In genomic region chr14:63713765-63714164, GRCh38 we compare ENCODE assay signal across 14 cellular contexts. TPM values are rescaled to one million over a fixed set of nuclear protein-coding genes. Genes with fewer than 3 reads are reported as not detected.
A peak's percentile ranks its signal among the peaks of the same experiment; 100 is the strongest.
DNase-seq lines count a peak whose midpoint lies in the region; ATAC-seq, FAIRE-seq and TF ChIP-seq lines count a peak whose summit lies in the region.
"Had no signal": no experiment of that assay in that cellular context is flagged by ENCODE, and none has a peak within 500 bp of the region (broad histone marks: within the 10 kb centered on the region; RNA-seq: fewer than 3 reads in every experiment).

No MANE protein-coding gene starts in this region.

- dilution Hi-C loops in endothelial cell of umbilical vein (cut with MboI; ENCODE audit: extremely low pct_ligation_motif_present, low sequenced_read_pairs): no loop called here

- BruUV-seq in endothelial cell of umbilical vein (replicated peaks; lab: Mats Ljungman, UMichigan): no TSS peak

- no peak overlapping the region for H2BK12ac ChIP-seq in trophoblast cell (ENCODE audit: low read length)

- CTCF ChIA-PET in endothelial cell of umbilical vein (lab: Charles Lee): interaction anchor here (1.6 kb wide), 1 partner anchor 21 kb away, joined by 4 read pairs; no protein-coding TSS in a partner anchor

- no peak overlapping the region for H4K91ac ChIP-seq in trophoblast cell (ENCODE audit: low read depth, low read length)

- H3K9me1 ChIP-seq in endothelial cell of umbilical vein (replicated peaks; ENCODE audit: control insufficient read depth, extremely low read depth, insufficient read depth, low read length): no peaks in the 10 kb centered on the region

- DNase-seq in GM03348 (ENCODE audit: low spot score) (peak; percentile 68), OCI-M1 (lab: John Stamatoyannopoulos, UW) (peak; percentile 40), endothelial cell of umbilical vein (ENCODE audit: low read depth, low spot score) (peak; percentile 19), trophoblast cell (peak; percentile 58 to 82), prostate gland (ENCODE audit: low spot score) (no peak), vagina (ENCODE audit: extremely low spot score in 2 of 2) (no peak), NCI-H1092 treated with DMSO at 0.1 percent for 48 hours (lab: John Stamatoyannopoulos, UW) (no peak)
- DNase-seq: activated CD8-positive, alpha-beta memory T cell treated with anti-CD3 and anti-CD28 coated beads, Interleukin-2, amount 50 U/mL, for 48 hours; MV-4-11; right lobe of liver; testis had no signal

- H3K18ac ChIP-seq in trophoblast cell (ENCODE audit: low read length): no peak overlapping the region

- H4K12ac ChIP-seq in trophoblast cell (ENCODE audit: low read depth, low read length): no peak overlapping the region

- ATAC-seq in HG02678 (IDR thresholded peaks at IDR 0.05; ENCODE audit: unreplicated experiment): no peak

- H3K4me1 ChIP-seq in endothelial cell of umbilical vein (ENCODE audit: control insufficient read depth, extremely low read depth, insufficient read depth, low read length) (peaks cover 11% of the 10 kb centered on the region), trophoblast cell (ENCODE audit: control insufficient read depth in 1 of 2, insufficient read depth in 2 of 2, low read length in 2 of 2) (peaks cover 0 to 3% of the 10 kb centered on the region in 2 experiments), prostate gland (replicated peaks) (no peaks in the 10 kb centered on the region), vagina (no peaks in the 10 kb centered on the region)
- H3K4me1 ChIP-seq: adrenal gland, right lobe of liver, testis had no signal

- no peaks in the 10 kb centered on the region for H3K36me3 ChIP-seq in endothelial cell of umbilical vein (ENCODE audit: control insufficient read depth in 2 of 2, extremely low read depth in 1 of 2, insufficient read depth in 2 of 2, low read length in 2 of 2)
- peaks cover 0 to 7% of the 10 kb centered on the region in 2 experiments for H3K36me3 ChIP-seq in trophoblast cell (ENCODE audit: control insufficient read depth in 1 of 2, insufficient read depth in 2 of 2, low read length in 2 of 2)
- H3K36me3 ChIP-seq in prostate gland: no peaks in the 10 kb centered on the region
- peaks cover 0 to 16% of the 10 kb centered on the region in 2 donors for H3K36me3 ChIP-seq in vagina
- H3K36me3 ChIP-seq: adrenal gland, right lobe of liver had no signal

- TF ChIP-seq CTCF in endothelial cell of umbilical vein (IDR thresholded peaks at IDR 0.05; ENCODE audit: extremely low read depth in 1 of 2, insufficient read depth in 1 of 2, low read depth in 1 of 2, low read length in 2 of 2): no peak
- TF ChIP-seq CTCF in prostate gland (IDR thresholded peaks at IDR 0.05): no peak
- TF ChIP-seq CTCF in vagina (IDR thresholded peaks at IDR 0.05): no peak

- H3K79me2 ChIP-seq in endothelial cell of umbilical vein (ENCODE audit: control insufficient read depth, insufficient read depth, low read length) (peaks cover 11% of the 10 kb centered on the region), trophoblast cell (ENCODE audit: control insufficient read depth, insufficient read depth, low read length, poor library complexity) (no peaks in the 10 kb centered on the region)

- no peaks in the 10 kb centered on the region for H4K20me1 ChIP-seq in endothelial cell of umbilical vein (replicated peaks; ENCODE audit: control insufficient read depth, extremely low read depth, insufficient read depth, low read length)

- no peak overlapping the region for H2BK5ac ChIP-seq in trophoblast cell (ENCODE audit: low read depth, low read length, poor library complexity)

- H3K27ac ChIP-seq in endothelial cell of umbilical vein (ENCODE audit: insufficient read depth, low read depth, low read length): no peak overlapping the region
- H3K27ac ChIP-seq in trophoblast cell (ENCODE audit: low read depth, low read length): no peak overlapping the region
- H3K27ac ChIP-seq in prostate gland: no peak overlapping the region
- no peak overlapping the region for H3K27ac ChIP-seq in vagina
- H3K27ac ChIP-seq: adrenal gland, right lobe of liver, testis had no signal

- no peak overlapping the region for H3K23ac ChIP-seq in trophoblast cell (ENCODE audit: low read length)

- no peak for TF ChIP-seq POLR2A in endothelial cell of umbilical vein (IDR thresholded peaks at IDR 0.05; ENCODE audit: low read depth, low read length)
- TF ChIP-seq POLR2A in prostate gland (IDR thresholded peaks at IDR 0.05): no peak
- no peak for TF ChIP-seq POLR2A in vagina (IDR thresholded peaks at IDR 0.05)

- H3K79me1 ChIP-seq in trophoblast cell (ENCODE audit: low read length): no peaks in the 10 kb centered on the region

- no peak overlapping the region for H2AK5ac ChIP-seq in trophoblast cell (ENCODE audit: low read length)

- peak; percentile 42 for FAIRE-seq in endothelial cell of umbilical vein (lab: Jason Lieb, UNC)
- FAIRE-seq: RCC 7860 had no signal

- POLR2A ChIA-PET in endothelial cell of umbilical vein (lab: Charles Lee): no interaction called here

- no peak overlapping the region for H3K4me2 ChIP-seq in endothelial cell of umbilical vein (ENCODE audit: insufficient read depth, low read length)
- H3K4me2 ChIP-seq in trophoblast cell (ENCODE audit: low read length): no peak overlapping the region

- no peak overlapping the region for H4K8ac ChIP-seq in trophoblast cell (ENCODE audit: low read depth, low read length)

- no peak overlapping the region for H2AFZ ChIP-seq in endothelial cell of umbilical vein (ENCODE audit: low read depth, low read length)
- H2AFZ ChIP-seq in trophoblast cell (ENCODE audit: insufficient read depth, low read length, poor library complexity): no peak overlapping the region

- H3K4me3 ChIP-seq in endothelial cell of umbilical vein (replicated peaks in 1 of 3; ENCODE audit: insufficient read depth in 1 of 3, low read depth in 1 of 3, low read length in 3 of 3) (no peak overlapping the region), trophoblast cell (ENCODE audit: low read depth, low read length) (no peak overlapping the region), prostate gland (no peak overlapping the region), vagina (no peak overlapping the region)
- H3K4me3 ChIP-seq: adrenal gland, right lobe of liver, testis had no signal

- H3K27me3 ChIP-seq in endothelial cell of umbilical vein (ENCODE audit: control insufficient read depth in 2 of 2, insufficient read depth in 2 of 2, low read length in 2 of 2): no peaks in the 10 kb centered on the region
- no peaks in the 10 kb centered on the region for H3K27me3 ChIP-seq in trophoblast cell (ENCODE audit: insufficient read depth, low read length)
- no peaks in the 10 kb centered on the region for H3K27me3 ChIP-seq in prostate gland (replicated peaks; ENCODE audit: insufficient read depth)
- H3K27me3 ChIP-seq in vagina: no peaks in the 10 kb centered on the region
- H3K27me3 ChIP-seq: adrenal gland, right lobe of liver, testis had no signal

- intact Hi-C loops in endothelial cell of umbilical vein (cut with micrococcal nuclease) (loop anchor here (5.0 kb wide), 1 partner anchor 36 kb away; no protein-coding TSS in a partner anchor), prostate gland (cut with DNase I) (no loop called here), vagina (cut with DNase I) (no loop called here)

- H2BK120ac ChIP-seq in trophoblast cell (ENCODE audit: insufficient read depth, low read length, poor library complexity): no peak overlapping the region

- H3K4ac ChIP-seq in trophoblast cell (ENCODE audit: low read depth, low read length): no peak overlapping the region

- H3K9me3 ChIP-seq in endothelial cell of umbilical vein (replicated peaks; ENCODE audit: control insufficient read depth, insufficient read depth, low read length) (no peaks in the 10 kb centered on the region), trophoblast cell (ENCODE audit: insufficient read depth, low read depth, low read length) (peaks cover 1% of the 10 kb centered on the region), prostate gland (no peaks in the 10 kb centered on the region), vagina (peaks cover 12% of the 10 kb centered on the region)
- H3K9me3 ChIP-seq: testis had no signal

- H3K14ac ChIP-seq in trophoblast cell (ENCODE audit: low read length): no peak overlapping the region

- H3K9ac ChIP-seq in endothelial cell of umbilical vein (replicated peaks; ENCODE audit: extremely low read depth, insufficient read depth, low read length) (no peak overlapping the region), trophoblast cell (ENCODE audit: low read length) (no peak overlapping the region)

TF ChIP-seq in endothelial cell of umbilical vein, 7 proteins besides CTCF, POLR2A, EP300 and RAD21:
- TF ChIP-seq MYC (IDR thresholded peaks at IDR 0.05; ENCODE audit: low read depth, low read length): no peak
- peak; percentile 41 for TF ChIP-seq GATA2 (IDR thresholded peaks at IDR 0.05; ENCODE audit: insufficient read depth, insufficient read length, low read depth, low read length)

RNA-seq across cellular contexts. Expression of gene SGPP1, which starts 14.1 kb away (rescaled TPM):
- total RNA-seq in endothelial cell of umbilical vein (7.6 and 7.9 TPM in 2 replicates), prostate gland (10 to 100 TPM; 19.7 to 37.5 TPM), vagina (21.1 TPM)
- 4.5 and 6.2 TPM in 2 replicates for polyA plus RNA-seq in endothelial cell of umbilical vein
- 2.8 and 3.3 TPM in 2 replicates for polyA plus RNA-seq in endothelial cell of umbilical vein (2011; cell fraction: cytosol; rRNA removed)
- polyA plus RNA-seq in endothelial cell of umbilical vein (2011; cell fraction: nucleus; rRNA removed): 3.0 and 4.8 TPM in 2 replicates
- polyA plus RNA-seq in endothelial cell of umbilical vein (2012): 4.4 and 5.6 TPM in 2 replicates
- polyA minus RNA-seq in endothelial cell of umbilical vein: 5.4 TPM in 2 replicates
- polyA minus RNA-seq in endothelial cell of umbilical vein (2011; cell fraction: cytosol; rRNA and poly(A)+ RNA removed): 13.2 TPM
- 5.3 and 5.4 TPM in 2 replicates for polyA minus RNA-seq in endothelial cell of umbilical vein (2011; cell fraction: nucleus; rRNA and poly(A)+ RNA removed)
- polyA plus RNA-seq in trophoblast cell (2013): 70.1 and 72.2 TPM in 2 replicates

Comparison
In these comparisons a context has a peak if more than half of its experiments do, and no peak if none do; other contexts are left out.
1. DNase-seq: peak in GM03348 (single experiment), OCI-M1 (single experiment), endothelial cell of umbilical vein (single experiment) and trophoblast cell (2 of 2); none in prostate gland (single experiment), vagina (0 of 2) and NCI-H1092 treated with DMSO at 0.1 percent for 48 hours (single experiment).